In the genomic region with DNA sequence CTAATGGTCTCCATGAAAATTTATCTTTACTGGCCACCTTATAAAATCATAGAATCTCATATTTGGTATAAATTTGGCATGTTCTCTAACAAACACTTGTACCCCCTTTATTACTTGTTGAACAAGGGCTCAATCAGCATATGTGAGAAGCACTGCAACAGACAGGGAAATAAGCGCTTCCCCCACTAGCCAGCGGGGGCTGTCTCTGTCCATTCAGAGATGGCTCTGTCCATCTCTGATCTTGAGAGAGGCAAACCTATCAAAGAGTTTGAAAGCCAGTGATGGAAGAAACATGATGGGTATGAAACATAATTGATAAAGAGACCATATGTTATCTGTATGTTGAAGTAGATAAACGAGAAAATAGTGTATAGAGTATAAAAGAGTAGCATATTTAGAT, we compare ENCODE assay signal across 13 cellular contexts.
DNase-seq lines count a peak whose midpoint lies in the region; ATAC-seq and TF ChIP-seq lines count a peak whose summit lies in the region.
"Had no signal": no experiment of that assay in that cellular context is flagged by ENCODE, and none has a peak within 500 bp of the region (broad histone marks: within the 10 kb centered on the region; RNA-seq: fewer than 3 reads in every experiment).

No MANE protein-coding gene starts in this region.

- no peak overlapping the region for H3K4me3 Mint-ChIP-seq in chondrocyte (ENCODE audit: unreplicated experiment)
- no peak overlapping the region for H3K4me3 Mint-ChIP-seq in type B pancreatic cell
- H3K4me3 Mint-ChIP-seq: T-helper 2 cell treated with Interferon-gamma antibody and Interleukin-4, amounts not matched to agents 5 μg/mL and 100 μg/mL, for 36 hours had no signal

- H3K4me1 ChIP-seq in cardiac muscle cell (ENCODE audit: low read depth) (peaks cover 9% of the 10 kb centered on the region), heart left ventricle (peaks cover 0 to 15% (median 4%) of the 10 kb centered on the region in 12 donors)

- WGBS in heart left ventricle, 4 donors, result 91 to 96% (median 94%) methylated on average over 3 of the region's 3 CpGs

- H3K9me3 Mint-ChIP-seq in chondrocyte (ENCODE audit: low read depth), result no peaks in the 10 kb centered on the region
- H3K9me3 Mint-ChIP-seq in type B pancreatic cell, result no peaks in the 10 kb centered on the region
- H3K9me3 Mint-ChIP-seq: T-helper 2 cell treated with Interferon-gamma antibody and Interleukin-4, amounts not matched to agents 5 μg/mL and 100 μg/mL, for 36 hours had no signal

- peaks cover 8% of the 10 kb centered on the region for H3K4me1 Mint-ChIP-seq in chondrocyte (ENCODE audit: low read depth)
- peaks cover 11% of the 10 kb centered on the region for H3K4me1 Mint-ChIP-seq in type B pancreatic cell (ENCODE audit: unreplicated experiment)

- H3K36me3 ChIP-seq in cardiac muscle cell, result no peaks in the 10 kb centered on the region
- no peaks in the 10 kb centered on the region for H3K36me3 ChIP-seq in heart left ventricle
- H3K36me3 ChIP-seq: BLaER1, heart right ventricle, neutrophil had no signal

- H3K27me3 Mint-ChIP-seq in chondrocyte (ENCODE audit: low read depth) (no peaks in the 10 kb centered on the region), type B pancreatic cell (peaks cover 27% of the 10 kb centered on the region)

- DNase-seq in cardiac muscle cell (ENCODE audit: low read depth in 1 of 2, low spot score in 1 of 2), result peak; percentile 4 to 10
- no peak for DNase-seq in heart left ventricle
- DNase-seq in NB4 (ENCODE audit: low read depth), result peak; percentile 14
- DNase-seq in chondrocyte (ENCODE audit: low spot score), result no peak
- no peak for DNase-seq in type B pancreatic cell (ENCODE audit: extremely low spot score, unreplicated experiment)
- no peak for DNase-seq in MV-4-11 (lab: John Stamatoyannopoulos, UW)
- DNase-seq in NCI-H446 treated with DMSO at 0.1 percent for 48 hours (lab: John Stamatoyannopoulos, UW), result no peak
- no peak for DNase-seq in COR-L47 (lab: John Stamatoyannopoulos, UW)
- DNase-seq: heart right ventricle, NCI-H1930 had no signal

- intact Hi-C loops in heart left ventricle (cut with DNase I), result no loop called here

- TF ChIP-seq POLR2A in heart left ventricle (IDR thresholded peaks at IDR 0.05), result no peak
- TF ChIP-seq POLR2A in NB4 (IDR thresholded peaks at IDR 0.05; ENCODE audit: extremely low read depth, insufficient read length), result no peak

- H3K27me3 ChIP-seq in cardiac muscle cell (no peaks in the 10 kb centered on the region), heart left ventricle (no peaks in the 10 kb centered on the region)
- H3K27me3 ChIP-seq: BLaER1, heart right ventricle, neutrophil had no signal

- ATAC-seq in heart left ventricle, result no peak
- ATAC-seq: heart right ventricle had no signal

- H3K9me3 ChIP-seq in cardiac muscle cell (ENCODE audit: low read depth) (no peaks in the 10 kb centered on the region), heart left ventricle (no peaks in the 10 kb centered on the region)
- H3K9me3 ChIP-seq: BLaER1, heart right ventricle, neutrophil had no signal

- H3K36me3 Mint-ChIP-seq in chondrocyte (ENCODE audit: low read depth) (no peaks in the 10 kb centered on the region), type B pancreatic cell (no peaks in the 10 kb centered on the region)

- H3K27ac ChIP-seq in cardiac muscle cell, result no peak overlapping the region
- no peak overlapping the region for H3K27ac ChIP-seq in heart left ventricle
- H3K27ac ChIP-seq: BLaER1, heart right ventricle, neutrophil had no signal

- peak; percentile 25 for TF ChIP-seq CTCF in cardiac muscle cell (IDR thresholded peaks at IDR 0.05; ENCODE audit: low read depth, low read length)
- TF ChIP-seq CTCF in heart left ventricle (IDR thresholded peaks at IDR 0.05), result no peak
- TF ChIP-seq CTCF in NB4 (IDR thresholded peaks at IDR 0.05; ENCODE audit: low read depth, low read length), result peak; percentile 38
- peak; percentile 45 for TF ChIP-seq CTCF in chondrocyte (IDR thresholded peaks at IDR 0.05)
- peak; percentile 55 for TF ChIP-seq CTCF in type B pancreatic cell (conservative IDR thresholded peaks at IDR 0.05)

- H3K27ac Mint-ChIP-seq in chondrocyte (ENCODE audit: unreplicated experiment) (no peak overlapping the region), type B pancreatic cell (no peak overlapping the region)
- H3K27ac Mint-ChIP-seq: T-helper 2 cell treated with Interferon-gamma antibody and Interleukin-4, amounts not matched to agents 5 μg/mL and 100 μg/mL, for 36 hours had no signal

- H3K4me3 ChIP-seq in cardiac muscle cell (no peak overlapping the region), heart left ventricle (no peak overlapping the region), NB4 (ENCODE audit: low read depth, low read length) (no peak overlapping the region)
- H3K4me3 ChIP-seq: BLaER1, heart right ventricle had no signal

Comparison
In these comparisons a context has a peak if more than half of its experiments do, and no peak if none do; other contexts are left out.
1. DNase-seq: peak in cardiac muscle cell (2 of 2) and NB4 (single experiment); none in heart left ventricle (0 of 5), chondrocyte (single experiment), type B pancreatic cell (single experiment), MV-4-11 (single experiment), NCI-H446 treated with DMSO at 0.1 percent for 48 hours (single experiment) and COR-L47 (single experiment).
2. CTCF ChIP-seq: peak in cardiac muscle cell (single experiment), NB4 (single experiment), chondrocyte (single experiment) and type B pancreatic cell (single experiment); none in heart left ventricle (0 of 12).